11 cellular contexts compared by ENCODE assay signal in the genomic region with DNA sequence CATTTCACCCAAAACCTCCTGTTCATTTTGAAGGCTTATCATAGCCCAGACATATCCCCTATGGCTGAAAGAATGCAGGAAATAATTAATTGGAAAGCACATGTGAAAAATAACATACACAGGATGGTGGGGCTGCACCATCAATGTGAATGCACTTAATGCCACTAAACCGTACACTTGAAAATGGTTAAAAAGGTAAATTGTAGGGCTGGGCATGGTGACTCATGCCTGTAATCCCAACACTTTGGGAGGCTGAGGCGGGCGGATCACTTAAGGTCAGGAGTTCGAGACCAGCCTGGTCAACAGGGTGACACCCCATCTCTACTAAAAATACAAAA.
DNase-seq lines count a peak whose midpoint lies in the region; ATAC-seq and TF ChIP-seq lines count a peak whose summit lies in the region.
"Had no signal": no experiment of that assay in that cellular context is flagged by ENCODE, and none has a peak within 500 bp of the region (broad histone marks: within the 10 kb centered on the region; RNA-seq: fewer than 3 reads in every experiment).

No MANE protein-coding gene starts in this region.

- peak overlapping the region; percentile 47 for H3K4me3 Mint-ChIP-seq in activated CD4-positive, alpha-beta T cell treated with anti-CD3 and anti-CD28 coated beads, Interleukin-2, amount 10 ng/mL, durations not matched to agents 24 days and 14 days
- H3K4me3 Mint-ChIP-seq in chondrocyte (ENCODE audit: unreplicated experiment) (peak overlapping the region; percentile 71), osteocyte (ENCODE audit: unreplicated experiment) (peak overlapping the region; percentile 78)
- H3K4me3 Mint-ChIP-seq: T-helper 2 cell treated with Interferon-gamma antibody and Interleukin-4, amounts not matched to agents 5 μg/mL and 100 μg/mL, for 36 hours had no signal

- peaks cover 6% of the 10 kb centered on the region for H3K4me1 Mint-ChIP-seq in activated CD4-positive, alpha-beta T cell treated with anti-CD3 and anti-CD28 coated beads, Interleukin-2, amount 10 ng/mL, durations not matched to agents 24 days and 14 days
- peaks cover 9% of the 10 kb centered on the region for H3K4me1 Mint-ChIP-seq in chondrocyte (ENCODE audit: low read depth)
- H3K4me1 Mint-ChIP-seq in osteocyte (ENCODE audit: unreplicated experiment), result peaks cover 8% of the 10 kb centered on the region

- peaks cover 18% of the 10 kb centered on the region for H3K27me3 Mint-ChIP-seq in activated CD4-positive, alpha-beta T cell treated with anti-CD3 and anti-CD28 coated beads, Interleukin-2, amount 10 ng/mL, durations not matched to agents 24 days and 14 days
- peaks cover 19% of the 10 kb centered on the region for H3K27me3 Mint-ChIP-seq in chondrocyte (ENCODE audit: low read depth)
- H3K27me3 Mint-ChIP-seq in osteocyte (ENCODE audit: unreplicated experiment), result peaks cover 17% of the 10 kb centered on the region

- intact Hi-C loops in activated CD4-positive, alpha-beta T cell treated with anti-CD3 and anti-CD28 coated beads, Interleukin-2, amount 10 ng/mL, durations not matched to agents 24 days and 14 days (cut with micrococcal nuclease), result loop anchor here (2.0 kb wide), 1 partner anchor 924 kb away; no protein-coding TSS in a partner anchor

- ATAC-seq in HG02571 (IDR thresholded peaks at IDR 0.05; ENCODE audit: unreplicated experiment) (no peak), HG02938 (IDR thresholded peaks at IDR 0.05; ENCODE audit: unreplicated experiment) (no peak)

- TF ChIP-seq CTCF in LNCAP (IDR thresholded peaks at IDR 0.05), result peak; percentile 7; the same call in 1 of the 2 replicates
- peak; percentile 34 for TF ChIP-seq CTCF in chondrocyte (IDR thresholded peaks at IDR 0.05)
- peak; percentile 8 for TF ChIP-seq CTCF in osteocyte (IDR thresholded peaks at IDR 0.05)

- DNase-seq in activated CD4-positive, alpha-beta T cell treated with anti-CD3 and anti-CD28 coated beads, Interleukin-2, amount 10 ng/mL, durations not matched to agents 24 days and 14 days, result no peak
- no peak for DNase-seq in activated CD4-positive, alpha-beta T cell treated with anti-CD3 and anti-CD28 coated beads, Interleukin-2, amount 50 U/mL, for 1 hour
- no peak for DNase-seq in chondrocyte (ENCODE audit: low spot score)
- peak; percentile 23 for DNase-seq in osteocyte (ENCODE audit: extremely low spot score, unreplicated experiment)
- no peak for DNase-seq in stimulated activated CD4-positive, alpha-beta T cell treated with anti-CD3 and anti-CD28 coated beads, Interleukin-12 subunit alpha, Interleukin-12 subunit beta, amount 100 ng/mL, for 4 hours

- H3K27ac Mint-ChIP-seq in activated CD4-positive, alpha-beta T cell treated with anti-CD3 and anti-CD28 coated beads, Interleukin-2, amount 10 ng/mL, durations not matched to agents 24 days and 14 days, result no peak overlapping the region
- H3K27ac Mint-ChIP-seq in chondrocyte (ENCODE audit: unreplicated experiment) (no peak overlapping the region), osteocyte (ENCODE audit: unreplicated experiment) (no peak overlapping the region)
- H3K27ac Mint-ChIP-seq: memory B cell; stimulated activated memory B cell treated with anti-CD40 and anti-IgM and Interleukin-4, amounts not matched to agents 10 μg/mL and 1 μg/mL and 100 μg/mL, for 72 hours; T-helper 2 cell treated with Interferon-gamma antibody and Interleukin-4, amounts not matched to agents 5 μg/mL and 100 μg/mL, for 36 hours had no signal

- H3K36me3 Mint-ChIP-seq in activated CD4-positive, alpha-beta T cell treated with anti-CD3 and anti-CD28 coated beads, Interleukin-2, amount 10 ng/mL, durations not matched to agents 24 days and 14 days (ENCODE audit: low read depth), result no peaks in the 10 kb centered on the region
- H3K36me3 Mint-ChIP-seq in chondrocyte (ENCODE audit: low read depth) (no peaks in the 10 kb centered on the region), osteocyte (ENCODE audit: unreplicated experiment) (no peaks in the 10 kb centered on the region)
- H3K36me3 Mint-ChIP-seq: memory B cell; stimulated activated memory B cell treated with anti-CD40 and anti-IgM and Interleukin-4, amounts not matched to agents 10 μg/mL and 1 μg/mL and 100 μg/mL, for 72 hours had no signal

- no peaks in the 10 kb centered on the region for H3K9me3 Mint-ChIP-seq in activated CD4-positive, alpha-beta T cell treated with anti-CD3 and anti-CD28 coated beads, Interleukin-2, amount 10 ng/mL, durations not matched to agents 24 days and 14 days
- no peaks in the 10 kb centered on the region for H3K9me3 Mint-ChIP-seq in chondrocyte (ENCODE audit: low read depth)
- no peaks in the 10 kb centered on the region for H3K9me3 Mint-ChIP-seq in osteocyte (ENCODE audit: unreplicated experiment)
- H3K9me3 Mint-ChIP-seq: memory B cell; stimulated activated memory B cell treated with anti-CD40 and anti-IgM and Interleukin-4, amounts not matched to agents 10 μg/mL and 1 μg/mL and 100 μg/mL, for 72 hours; T-helper 2 cell treated with Interferon-gamma antibody and Interleukin-4, amounts not matched to agents 5 μg/mL and 100 μg/mL, for 36 hours had no signal
